Comparison of ENCODE assay signal across 29 cellular contexts in the genomic region with DNA sequence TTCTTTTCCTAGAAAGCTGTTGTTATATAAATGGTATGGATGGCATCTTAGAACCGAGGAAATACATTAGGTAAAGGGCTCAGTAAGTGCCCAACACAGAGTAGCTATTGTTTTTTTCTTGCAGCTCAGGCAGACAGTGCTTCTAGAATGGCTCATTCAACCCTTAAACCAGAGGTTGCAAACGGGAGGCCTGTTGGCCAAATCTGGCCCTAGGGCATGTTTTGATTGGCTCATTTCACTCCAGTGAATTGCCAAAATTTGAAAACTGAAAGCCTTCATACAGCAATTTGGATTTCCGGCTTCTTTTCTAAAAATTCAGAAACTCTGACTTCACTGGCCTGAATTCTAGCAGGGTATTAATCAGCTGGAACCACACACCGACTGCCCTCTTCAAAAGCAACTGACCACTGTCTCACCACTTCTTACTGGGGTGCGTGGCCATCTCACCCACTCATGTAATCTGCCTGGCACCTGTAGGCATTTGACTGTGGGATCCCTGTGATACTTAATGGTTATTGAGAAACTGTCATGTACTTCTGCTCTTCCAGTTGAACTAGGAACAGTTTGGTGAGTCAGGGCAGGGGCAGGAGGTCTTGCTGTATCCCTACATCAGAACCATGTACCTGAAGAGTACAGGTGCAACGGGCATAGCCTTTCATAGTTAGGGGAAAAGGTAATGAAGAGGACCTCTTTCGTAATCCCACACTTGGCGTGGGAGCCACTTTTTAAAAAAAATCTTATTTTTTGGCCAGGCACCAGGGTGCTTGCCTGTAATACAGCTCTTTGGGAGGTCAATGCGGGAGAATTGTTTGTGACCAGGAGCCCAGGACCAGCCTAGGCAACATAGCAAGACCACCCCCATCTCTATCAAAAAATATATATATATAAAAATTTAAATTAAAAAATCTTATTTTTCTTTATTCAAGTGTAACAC. TPM values are rescaled to one million over a fixed set of nuclear protein-coding genes. Genes with fewer than 3 reads are reported as not detected.
DNase-seq lines count a peak whose midpoint lies in the region; ATAC-seq, FAIRE-seq and TF ChIP-seq lines count a peak whose summit lies in the region.
"Had no signal": no experiment of that assay in that cellular context is flagged by ENCODE, and none has a peak within 500 bp of the region (broad histone marks: within the 10 kb centered on the region; RNA-seq: fewer than 3 reads in every experiment).

No MANE protein-coding gene starts in this region.

- no peak overlapping the region for H2AFZ ChIP-seq in GM12878 (ENCODE audit: control insufficient read depth, low read depth, low read length)

- no peak overlapping the region for H3K27ac ChIP-seq in GM12878 (ENCODE audit: control insufficient read depth, insufficient read depth)
- H3K27ac ChIP-seq in thyroid gland: peak overlapping the region; percentile 56 to 65 (median 58)
- H3K27ac ChIP-seq: 22Rv1, KMS-11, prostate gland had no signal

- ATAC-seq in Right ventricle myocardium inferior: peak; percentile 58
- 0 out of 3 replicates have a peak, but pooled peaks have one; percentile 26 for ATAC-seq in GM12878
- peak; percentile 75 to 91 for ATAC-seq in left cardiac atrium
- no peak for ATAC-seq in GM19455 (IDR thresholded peaks at IDR 0.05; ENCODE audit: unreplicated experiment)
- ATAC-seq: activated CD4-positive, alpha-beta T cell treated with anti-CD3 and anti-CD28 coated beads for 36 hours; stimulated activated naive CD8-positive, alpha-beta T cell treated with anti-CD3 and anti-CD28 coated beads, Interleukin-15, Interleukin-2, amounts not matched to agents 100 U/mL and 50 U/mL, for 24 hours had no signal

- TF ChIP-seq CTCF in GM12878 (IDR thresholded peaks at IDR 0.05 in 2 of 3, conservative IDR thresholded peaks at IDR 0.05 in 1 of 3; ENCODE audit: control insufficient read depth in 2 of 3, extremely low read depth in 1 of 3, insufficient read depth in 1 of 3, low read depth in 3 of 3, low read length in 3 of 3) (no peak), thyroid gland (IDR thresholded peaks at IDR 0.05) (no peak)

- POLR2A ChIA-PET in GM12878 (lab: Charles Lee): no interaction called here

- no peaks in the 10 kb centered on the region for H3K27me3 ChIP-seq in GM12878 (replicated peaks in 1 of 2; ENCODE audit: control insufficient read depth in 2 of 2, insufficient read depth in 2 of 2, low read length in 1 of 2)
- H3K27me3 ChIP-seq in thyroid gland: no peaks in the 10 kb centered on the region
- H3K27me3 ChIP-seq: heart right ventricle had no signal

- H3K4me3 ChIP-seq in GM12878 (no peak overlapping the region), thyroid gland (replicated peaks in 1 of 3) (no peak overlapping the region)
- H3K4me3 ChIP-seq: heart right ventricle, prostate gland had no signal

- TF ChIP-seq POLR2A in GM12878 (IDR thresholded peaks at IDR 0.05; ENCODE audit: low read depth, low read length) (no peak), thyroid gland (IDR thresholded peaks at IDR 0.05) (no peak)

- H3K9me3 ChIP-seq in GM12878 (replicated peaks; ENCODE audit: control insufficient read depth, insufficient read depth, low read length): no peaks in the 10 kb centered on the region; the same call in 2 of the 3 replicates
- no peaks in the 10 kb centered on the region for H3K9me3 ChIP-seq in thyroid gland
- H3K9me3 ChIP-seq: prostate gland had no signal

- no peaks in the 10 kb centered on the region for H3K36me3 ChIP-seq in GM12878 (ENCODE audit: control insufficient read depth in 2 of 2, insufficient read depth in 2 of 2, low read length in 1 of 2)
- no peaks in the 10 kb centered on the region for H3K36me3 ChIP-seq in thyroid gland
- H3K36me3 ChIP-seq: heart right ventricle, prostate gland had no signal

- intact Hi-C loops in Right ventricle myocardium inferior (cut with DNase I): no loop called here
- intact Hi-C loops in cardiac septum (cut with DNase I): no loop called here
- intact Hi-C loops in GM12878 (cut with micrococcal nuclease; ENCODE audit: unreplicated experiment): no loop called here
- intact Hi-C loops in left cardiac atrium (cut with DNase I): no loop called here
- intact Hi-C loops in thyroid gland (cut with DNase I): no loop called here
- intact Hi-C loops in posterior cingulate gyrus (cut with DNase I): no loop called here

- SMC1A ChIA-PET in GM12878 (lab: Charles Lee; ENCODE audit: uncharacterized antibody, unreplicated experiment): interaction anchor here (0.6 to 1.4 kb wide), 2 partner anchors 105 to 187 kb away, joined by 3 to 4 read pairs; no protein-coding TSS in a partner anchor

- H3K4me1 ChIP-seq in GM12878 (ENCODE audit: control insufficient read depth, insufficient read depth, low read length): no peaks in the 10 kb centered on the region
- peaks cover 26 to 35% of the 10 kb centered on the region in 2 donors for H3K4me1 ChIP-seq in thyroid gland
- H3K4me1 ChIP-seq: prostate gland had no signal

- no TSS peak for BruUV-seq in GM12878 (replicated peaks; lab: Mats Ljungman, UMichigan)

- CTCF ChIA-PET in GM12878 (lab: Yijun Ruan, JAX): interaction anchor here (0.8 to 1.1 kb wide), 2 partner anchors 186 to 187 kb away, joined by 3 to 4 read pairs; no protein-coding TSS in a partner anchor

- H3K9ac ChIP-seq in GM12878 (ENCODE audit: control insufficient read depth, insufficient read depth, low read length): no peak overlapping the region
- H3K9ac ChIP-seq: KMS-11 had no signal

- in situ Hi-C loops in GM12878 (cut with MboI): no loop called here

- RAD21 ChIA-PET in GM12878 (lab: Charles Lee; ENCODE audit: unreplicated experiment): no interaction called here

- FAIRE-seq in GM12878 (lab: Jason Lieb, UNC): no peak
- FAIRE-seq: endothelial cell of umbilical vein, G401.6 had no signal

- no peak for TF ChIP-seq RAD21 in GM12878 (IDR thresholded peaks at IDR 0.05; ENCODE audit: insufficient read depth, low read depth, low read length)

- H3K4me2 ChIP-seq in GM12878 (ENCODE audit: control insufficient read depth, insufficient read depth): no peak overlapping the region
- H3K4me2 ChIP-seq: KMS-11 had no signal

- no peak for DNase-seq in Right ventricle myocardium inferior (ENCODE audit: missing footprints)
- no peak for DNase-seq in cardiac septum (ENCODE audit: low spot score)
- no peak for DNase-seq in GM12878 (ENCODE audit: low read depth, low spot score)
- no peak for DNase-seq in left cardiac atrium
- peak; percentile 39 to 44 for DNase-seq in thyroid gland
- no peak for DNase-seq in posterior cingulate gyrus
- DNase-seq in HPDE6-E6E7 (ENCODE audit: extremely low spot score): no peak
- DNase-seq: activated CD4-positive, alpha-beta T cell treated with anti-CD3 and anti-CD28 coated beads for 36 hours; activated CD8-positive, alpha-beta memory T cell treated with anti-CD3 and anti-CD28 coated beads for 24 hours; activated effector memory CD4-positive, alpha-beta T cell treated with anti-CD3 and anti-CD28 coated beads, Interleukin-2, amount 50 U/mL, for 16 hours; activated naive CD8-positive, alpha-beta T cell treated with anti-CD3 and anti-CD28 coated beads for 36 hours; AML-193; CD4-positive, alpha-beta memory T cell; DMS 273 treated with DMSO at 0.1 percent for 48 hours; heart right ventricle; kidney glomerular epithelial cell; mesenchymal stem cell; MV-4-11; NCI-H1436 treated with DMSO at 0.1 percent for 48 hours; NCI-H446; NCI-H774; stimulated activated naive CD8-positive, alpha-beta T cell treated with anti-CD3 and anti-CD28 coated beads, Interleukin-15, Interleukin-2, amounts not matched to agents 100 U/mL and 50 U/mL, for 24 hours had no signal

- 27% methylated on average over 9 of the region's 9 CpGs for WGBS in GM12878 (ENCODE audit: insufficient coverage, insufficient replicate concordance, low lambda C conversion rate, missing lambda C conversion rate)
- 22 to 25% methylated on average over 9 of the region's 9 CpGs for WGBS in thyroid gland, 2 donors

- no peaks in the 10 kb centered on the region for H3K79me2 ChIP-seq in GM12878 (ENCODE audit: control insufficient read depth, insufficient read depth, low read length)

- no peaks in the 10 kb centered on the region for H4K20me1 ChIP-seq in GM12878 (ENCODE audit: control insufficient read depth, insufficient read depth)

- no peak for TF ChIP-seq EP300 in GM12878 (IDR thresholded peaks at IDR 0.05; ENCODE audit: borderline replicate concordance in 1 of 2, control insufficient read depth in 1 of 2, low read depth in 2 of 2, low read length in 2 of 2)

TF ChIP-seq in GM12878, 131 proteins besides CTCF, POLR2A, EP300 and RAD21 (continues in another document):
- TF ChIP-seq RUNX3 (IDR thresholded peaks at IDR 0.05; ENCODE audit: low read length): no peak

RNA-seq across cellular contexts. Expression of a gene that starts 53.6 kb away (rescaled TPM):
- total RNA-seq in Right ventricle myocardium inferior (0.27 TPM), cardiac septum (not detected), GM12878 (2014; rRNA removed) (0.22 and 0.28 TPM in 2 replicates), GM12878 (2014; rRNA removed; fragmentation: Illumina TruSeq; extraction: Trizol) (0.37 and 0.58 TPM in 2 replicates), GM12878 (2021) (0.49 and 0.80 TPM in 2 replicates), left cardiac atrium (under 1 TPM; 0.18 to 0.91 TPM), thyroid gland (10 to 100 TPM in 3 of 4 donors, 1 to 10 TPM in 1; 8.1 to 30.5 (median 11.9) TPM)
- 0.98 and 1.5 TPM in 2 replicates for total RNA-seq in GM12878 (2013; cell fraction: nucleolus; rRNA removed)
- polyA plus RNA-seq in GM12878 (2011; ENCODE audit: low read depth): 1.3 TPM
- polyA plus RNA-seq in GM12878 (2011; rRNA removed) (0.59 and 1.5 TPM in 2 replicates), GM12878 (2014; fragmentation: Illumina TruSeq; extraction: Trizol) (0.10 and 0.69 TPM in 2 replicates), GM12878 (2014; fragmentation: Nextera tagmentation; extraction: Ambion mirVana) (1 to 10 TPM in 1 of 2 experiments, under 1 TPM in 1; 0.99 to 1.3 TPM), GM12878 (2014; rRNA removed) (0.27 and 0.51 TPM in 2 replicates), GM12878 (2016; fragmentation: Nextera tagmentation; extraction: Ambion mirVana) (under 1 TPM; 0.44 to 0.82 TPM)
- 1.1 and 1.3 TPM in 2 replicates for polyA plus RNA-seq in GM12878 (2011; cell fraction: cytosol; rRNA removed)
- 2.0 and 2.9 TPM in 2 replicates for polyA plus RNA-seq in GM12878 (2011; cell fraction: nucleus; rRNA removed)
- polyA plus RNA-seq in GM12878 (2012): 0.68 and 1.5 TPM in 2 replicates
- polyA minus RNA-seq in GM12878 (2011; rRNA and poly(A)+ RNA removed): 1.0 and 2.6 TPM in 2 replicates
- polyA minus RNA-seq in GM12878 (2011; cell fraction: cytosol; rRNA and poly(A)+ RNA removed): 0.94 and 1.2 TPM in 2 replicates
- 0.38 and 0.60 TPM in 2 replicates for polyA minus RNA-seq in GM12878 (2011; cell fraction: nucleus; rRNA and poly(A)+ RNA removed)
- total RNA-seq: activated CD4-positive, alpha-beta T cell treated with anti-CD3 and anti-CD28 coated beads for 36 hours; activated naive CD8-positive, alpha-beta T cell treated with anti-CD3 and anti-CD28 coated beads for 36 hours; CD4-positive, alpha-beta memory T cell; chondrocyte; endothelial cell of umbilical vein had no signal
- polyA plus RNA-seq: CD4-positive, alpha-beta memory T cell; endothelial cell of umbilical vein had no signal

Comparison
In these comparisons a context has a peak if more than half of its experiments do, and no peak if none do; other contexts are left out.
1. DNase-seq: peak in thyroid gland (2 of 2); none in Right ventricle myocardium inferior (single experiment), cardiac septum (single experiment), GM12878 (single experiment), left cardiac atrium (single experiment), posterior cingulate gyrus (0 of 10) and HPDE6-E6E7 (single experiment).